8 cellular contexts compared by ENCODE assay signal in genomic region chr4:182144621-182145359, GRCh38.
DNase-seq lines count a peak whose midpoint lies in the region; ATAC-seq and TF ChIP-seq lines count a peak whose summit lies in the region.

No MANE protein-coding gene starts in this region.

- H3K36me3 ChIP-seq in BJ (ENCODE audit: control insufficient read depth, insufficient read depth, low read length) (no peaks in the 10 kb centered on the region), SK-N-MC (ENCODE audit: insufficient read depth, low read length) (no peaks in the 10 kb centered on the region), rectal smooth muscle tissue (ENCODE audit: control insufficient read depth, insufficient read depth, low read length) (no peaks in the 10 kb centered on the region)

- TF ChIP-seq CTCF in BJ (IDR thresholded peaks at IDR 0.05; ENCODE audit: insufficient read depth, low read depth, low read length): no peak
- TF ChIP-seq CTCF in foreskin keratinocyte (conservative IDR thresholded peaks at IDR 0.05): no peak

- H3K4me3 ChIP-seq in BJ (ENCODE audit: low read depth, low read length) (peak overlapping the region; percentile 81), SK-N-MC (peak overlapping the region; percentile 45), rectal smooth muscle tissue (ENCODE audit: low read length) (peak overlapping the region; percentile 57)

- peak; percentile 45 for ATAC-seq in GM19452 (IDR thresholded peaks at IDR 0.05; ENCODE audit: unreplicated experiment)
- ATAC-seq in foreskin keratinocyte: peak; percentile 4
- no peak for ATAC-seq in GM21515 (IDR thresholded peaks at IDR 0.05; ENCODE audit: unreplicated experiment)

- no peak for DNase-seq in BJ (ENCODE audit: low read depth)
- no peak for DNase-seq in SK-N-MC (ENCODE audit: low read depth, low spot score)
- DNase-seq in foreskin keratinocyte: no peak
- no peak for DNase-seq in 8988T
- DNase-seq in KG1 (lab: John Stamatoyannopoulos, UW): no peak

- POLR2A ChIA-PET in BJ (lab: Charles Lee): no interaction called here

- H3K4me1 ChIP-seq in foreskin keratinocyte: peaks cover 16% of the 10 kb centered on the region
- H3K4me1 ChIP-seq in rectal smooth muscle tissue (ENCODE audit: control insufficient read depth, insufficient read depth, low read length): no peaks in the 10 kb centered on the region

- CTCF ChIA-PET in BJ (lab: Yijun Ruan, JAX): no interaction called here

- no peak overlapping the region for H3K9ac ChIP-seq in SK-N-MC (ENCODE audit: insufficient read length)
- H3K9ac ChIP-seq in rectal smooth muscle tissue (ENCODE audit: low read length): no peak overlapping the region

- H3K27me3 ChIP-seq in BJ (ENCODE audit: control insufficient read depth, insufficient read depth, low read length): peaks cover 1% of the 10 kb centered on the region
- H3K27me3 ChIP-seq in foreskin keratinocyte: no peaks in the 10 kb centered on the region
- peaks cover 5% of the 10 kb centered on the region for H3K27me3 ChIP-seq in rectal smooth muscle tissue (ENCODE audit: control insufficient read depth, insufficient read depth, low read length)

- H3K9me3 ChIP-seq in SK-N-MC (ENCODE audit: low read depth, low read length): no peaks in the 10 kb centered on the region

- H3K27ac ChIP-seq in SK-N-MC: no peak overlapping the region
- H3K27ac ChIP-seq in foreskin keratinocyte: peak overlapping the region; percentile 95
- no peak overlapping the region for H3K27ac ChIP-seq in rectal smooth muscle tissue (ENCODE audit: low read depth, low read length)
